Comparison of ENCODE assay signal across 26 cellular contexts in the genomic region with DNA sequence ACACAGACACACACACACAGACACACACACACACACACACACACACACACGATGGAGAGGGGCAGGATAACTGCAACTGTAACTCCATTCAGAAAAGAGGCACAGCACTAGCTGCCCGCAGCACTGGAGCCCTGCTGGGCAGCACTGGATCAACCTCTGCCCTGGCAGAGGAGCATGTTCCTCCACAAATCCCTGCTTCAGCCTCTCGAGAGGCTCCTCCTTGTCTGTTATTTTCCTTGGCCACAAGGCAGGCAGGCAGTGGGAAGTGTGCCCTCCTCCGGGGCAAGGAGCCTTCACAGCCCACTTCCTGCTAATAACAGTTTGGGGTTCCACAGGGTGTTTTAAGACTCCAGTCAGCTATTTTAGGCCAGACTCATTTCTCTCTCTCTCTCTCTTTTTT. TPM values are rescaled to one million over a fixed set of nuclear protein-coding genes. Genes with fewer than 3 reads are reported as not detected.
DNase-seq lines count a peak whose midpoint lies in the region; ATAC-seq and TF ChIP-seq lines count a peak whose summit lies in the region.
"Had no signal": no experiment of that assay in that cellular context is flagged by ENCODE, and none has a peak within 500 bp of the region (broad histone marks: within the 10 kb centered on the region; RNA-seq: fewer than 3 reads in every experiment).

No MANE protein-coding gene starts in this region.

- H3K9me3 ChIP-seq in left ventricle myocardium inferior (replicated peaks) (no peaks in the 10 kb centered on the region), heart right ventricle (no peaks in the 10 kb centered on the region), adrenal gland (replicated peaks in 1 of 3) (no peaks in the 10 kb centered on the region)
- H3K9me3 ChIP-seq: colonic mucosa, neutrophil, psoas muscle, SK-N-SH had no signal

- H3K36me3 ChIP-seq in left ventricle myocardium inferior: peaks cover 33% of the 10 kb centered on the region
- peaks cover 0 to 44% (median 17%) of the 10 kb centered on the region in 9 donors for H3K36me3 ChIP-seq in heart right ventricle
- H3K36me3 ChIP-seq in adrenal gland (replicated peaks in 1 of 2): peaks cover 0 to 23% of the 10 kb centered on the region in 2 donors
- H3K36me3 ChIP-seq: colonic mucosa had no signal

- H3K4me1 ChIP-seq in left ventricle myocardium inferior: peaks cover 42% of the 10 kb centered on the region
- H3K4me1 ChIP-seq in heart right ventricle: peaks cover 0 to 37% (median 21%) of the 10 kb centered on the region in 9 donors
- H3K4me1 ChIP-seq in adrenal gland (replicated peaks in 1 of 2): peaks cover 17 to 19% of the 10 kb centered on the region in 2 donors
- H3K4me1 ChIP-seq: colonic mucosa had no signal

- ATAC-seq in heart right ventricle (no peak), GM18517 (IDR thresholded peaks at IDR 0.05; ENCODE audit: unreplicated experiment) (no peak)
- ATAC-seq: HepG2, left colon, psoas muscle had no signal

- WGBS in heart right ventricle, 2 donors: 61 to 72% methylated on average over 4 of the region's 4 CpGs
- WGBS in adrenal gland, 4 donors: 56 to 61% (median 56%) methylated on average over 2 to 4 of the region's 4 CpGs

- H3K27me3 ChIP-seq in left ventricle myocardium inferior (ENCODE audit: low read depth): no peaks in the 10 kb centered on the region
- no peaks in the 10 kb centered on the region for H3K27me3 ChIP-seq in heart right ventricle
- H3K27me3 ChIP-seq in adrenal gland: no peaks in the 10 kb centered on the region
- H3K27me3 ChIP-seq: colonic mucosa, neutrophil had no signal

- intact Hi-C loops in left ventricle myocardium inferior (cut with micrococcal nuclease): no loop called here
- intact Hi-C loops in heart right ventricle (cut with DNase I): loop anchor here in 1 of 10 donors (10.0 kb wide), 1 partner anchor 507 kb away; no protein-coding TSS in a partner anchor
- intact Hi-C loops in adrenal gland (cut with DNase I): no loop called here

- DNase-seq in left ventricle myocardium inferior (no peak), heart right ventricle (no peak), MV-4-11 (lab: John Stamatoyannopoulos, UW) (peak; percentile 71), choroid plexus epithelial cell (ENCODE audit: low read depth) (peak; percentile 47), OCI-M1 (lab: John Stamatoyannopoulos, UW) (no peak), adrenal gland (no peak)
- DNase-seq: activated CD4-positive, alpha-beta T cell treated with anti-CD3 and anti-CD28 coated beads, Interleukin-2, amount 10 ng/mL, durations not matched to agents 24 days and 14 days; activated CD8-positive, alpha-beta memory T cell treated with anti-CD3 and anti-CD28 coated beads, Interleukin-2, amount 50 U/mL, for 4 hours; CD4-positive, alpha-beta T cell; colonic mucosa; effector memory CD4-positive, alpha-beta T cell; foreskin fibroblast; left colon; NCI-H146; NCI-H526; psoas muscle; SK-N-SH; WERI-Rb-1 had no signal

- no peak for TF ChIP-seq CTCF in left ventricle myocardium inferior (IDR thresholded peaks at IDR 0.05; ENCODE audit: borderline replicate concordance)
- TF ChIP-seq CTCF in heart right ventricle (IDR thresholded peaks at IDR 0.05): no peak
- TF ChIP-seq CTCF in choroid plexus epithelial cell (conservative IDR thresholded peaks at IDR 0.05; ENCODE audit: low read depth, low read length): no peak
- TF ChIP-seq CTCF in adrenal gland (IDR thresholded peaks at IDR 0.05): no peak

- TF ChIP-seq POLR2A in adrenal gland (IDR thresholded peaks at IDR 0.05): no peak

- peak overlapping the region; percentile 61 for H3K27ac ChIP-seq in left ventricle myocardium inferior (replicated peaks)
- peak overlapping the region in 1 of 10 donors; percentile 33 for H3K27ac ChIP-seq in heart right ventricle
- no peak overlapping the region for H3K27ac ChIP-seq in adrenal gland
- H3K27ac ChIP-seq: colonic mucosa, neutrophil, psoas muscle, RWPE1, WERI-Rb-1 had no signal

- H3K4me3 ChIP-seq in left ventricle myocardium inferior (no peak overlapping the region), heart right ventricle (no peak overlapping the region), choroid plexus epithelial cell (ENCODE audit: low read depth, low read length) (no peak overlapping the region), adrenal gland (no peak overlapping the region)
- H3K4me3 ChIP-seq: colonic mucosa, psoas muscle had no signal

RNA-seq across cellular contexts. Expression of a gene that starts 11.8 kb away (rescaled TPM):
- 43.4 TPM for total RNA-seq in left ventricle myocardium inferior
- total RNA-seq in heart right ventricle: 10 to 100 TPM; 18.8 to 41.8 (median 36.8) TPM
- 10 to 100 TPM in 1 of 2 donors, 1 to 10 TPM in 1; 7.8 to 15.0 TPM for polyA plus RNA-seq in heart right ventricle
- total RNA-seq in adrenal gland: 10 to 100 TPM; 13.9 to 36.0 (median 26.0) TPM
- polyA plus RNA-seq in adrenal gland: 10 to 100 TPM; 10.3 to 38.7 (median 11.7) TPM

RNA-seq across cellular contexts. Expression of a gene that starts 33.4 kb away (rescaled TPM):
- total RNA-seq in left ventricle myocardium inferior (not detected), heart right ventricle (not detected), adrenal gland (not detected)
- polyA plus RNA-seq in heart right ventricle (not detected), adrenal gland (not detected)
- total RNA-seq: activated CD4-positive, alpha-beta T cell treated with anti-CD3 and anti-CD28 coated beads, Interleukin-2, amount 10 ng/mL, durations not matched to agents 24 days and 14 days; CD4-positive, alpha-beta T cell; colonic mucosa; HepG2; left colon; psoas muscle; skeletal muscle tissue; subcutaneous adipose tissue; urinary bladder had no signal
- polyA plus RNA-seq: esophagus, HepG2, psoas muscle, SK-N-SH, urinary bladder had no signal

Comparison
In these comparisons a context has a peak if more than half of its experiments do, and no peak if none do; other contexts are left out.
1. DNase-seq: peak in MV-4-11 (single experiment) and choroid plexus epithelial cell (single experiment); none in left ventricle myocardium inferior (single experiment), heart right ventricle (0 of 2), OCI-M1 (single experiment) and adrenal gland (0 of 7).